7 cellular contexts compared by ENCODE assay signal in the genomic region with DNA sequence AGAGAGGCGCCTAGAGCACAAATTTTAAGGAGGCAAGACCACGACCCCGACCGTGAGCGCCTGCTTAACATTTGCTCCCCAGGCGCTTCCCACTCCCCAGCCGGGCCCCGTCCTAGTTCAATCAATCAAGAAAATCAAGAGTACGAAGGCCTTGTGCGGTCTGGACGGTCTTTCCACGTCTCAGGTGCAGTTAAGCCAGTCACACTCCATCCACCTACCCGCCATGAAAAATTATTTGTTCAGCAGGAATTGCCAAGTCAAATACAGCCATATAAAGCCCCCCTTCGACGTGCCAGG. TPM values are rescaled to one million over a fixed set of nuclear protein-coding genes. Genes with fewer than 3 reads are reported as not detected.
DNase-seq lines count a peak whose midpoint lies in the region; ATAC-seq and TF ChIP-seq lines count a peak whose summit lies in the region.

No MANE protein-coding gene starts in this region.

- peak overlapping the region; percentile 94 for H3K27ac Mint-ChIP-seq in neural crest cell (ENCODE audit: unreplicated experiment)

- peak overlapping the region; percentile 94 for H3K27ac ChIP-seq in epithelial cell of prostate

- no peaks in the 10 kb centered on the region for H3K9me3 Mint-ChIP-seq in neural crest cell

- DNase-seq in OCI-M1 (lab: John Stamatoyannopoulos, UW) = peak; percentile 61
- DNase-seq in epithelial cell of prostate (ENCODE audit: low read depth, low spot score) = no peak
- DNase-seq in neural crest cell (ENCODE audit: low read depth, low spot score) = no peak
- no peak for DNase-seq in effector CD4-positive, alpha-beta T cell
- no peak for DNase-seq in NCI-H2171 treated with DMSO at 0.1 percent for 48 hours (lab: John Stamatoyannopoulos, UW)

- peaks cover 32% of the 10 kb centered on the region for H3K4me1 Mint-ChIP-seq in neural crest cell

- peak; percentile 0 for ATAC-seq in GM19463 (IDR thresholded peaks at IDR 0.05; ENCODE audit: unreplicated experiment)
- no peak for ATAC-seq in HG03097 (IDR thresholded peaks at IDR 0.05; ENCODE audit: low FRiP score, unreplicated experiment)

- H3K4me3 Mint-ChIP-seq in neural crest cell = peak overlapping the region; percentile 97

- H3K27me3 Mint-ChIP-seq in neural crest cell (ENCODE audit: low read depth) = no peaks in the 10 kb centered on the region

- H3K36me3 Mint-ChIP-seq in neural crest cell (ENCODE audit: low read depth) = peaks cover 3% of the 10 kb centered on the region

- no peak for TF ChIP-seq CTCF in neural crest cell (conservative IDR thresholded peaks at IDR 0.05)

RNA-seq across cellular contexts. Expression of a gene that starts 0.6 kb away (rescaled TPM):
- 40.2 and 42.9 TPM in 2 replicates for total RNA-seq in neural crest cell

RNA-seq across cellular contexts. Expression of a gene that starts 11.9 kb away (rescaled TPM):
- total RNA-seq in neural crest cell = 1,386 and 1,393 TPM in 2 replicates

RNA-seq across cellular contexts. Expression of a gene that starts 22.3 kb away (rescaled TPM):
- total RNA-seq in neural crest cell = 147 and 151 TPM in 2 replicates

RNA-seq across cellular contexts. Expression of a gene that starts 22.5 kb away (rescaled TPM):
- 31.8 and 32.3 TPM in 2 replicates for total RNA-seq in neural crest cell

RNA-seq across cellular contexts. Expression of a gene that starts 36.9 kb away (rescaled TPM):
- total RNA-seq in neural crest cell = 18.9 and 20.4 TPM in 2 replicates
